ENCODE assay signal across 9 cellular contexts in genomic region chr1:117612517-117613248, GRCh38. TPM values are rescaled to one million over a fixed set of nuclear protein-coding genes. Genes with fewer than 3 reads are reported as not detected.
A peak's percentile ranks its signal among the peaks of the same experiment; 100 is the strongest.
DNase-seq lines count a peak whose midpoint lies in the region; ATAC-seq and TF ChIP-seq lines count a peak whose summit lies in the region.
"Had no signal": no experiment of that assay in that cellular context is flagged by ENCODE, and none has a peak within 500 bp of the region (broad histone marks: within the 10 kb centered on the region; RNA-seq: fewer than 3 reads in every experiment).

No MANE protein-coding gene starts in this region.

- peak overlapping the region; percentile 49 to 98 (median 79) for H3K4me3 Mint-ChIP-seq in CD4-positive, CD25-positive, alpha-beta regulatory T cell
- H3K4me3 Mint-ChIP-seq in progenitor cell of endocrine pancreas (ENCODE audit: low read depth) = no peak overlapping the region

- no peak for TF ChIP-seq CTCF in mammary epithelial cell (conservative IDR thresholded peaks at IDR 0.05 in 1 of 2, IDR thresholded peaks at IDR 0.05 in 1 of 2; ENCODE audit: extremely low read depth in 1 of 2, insufficient read depth in 1 of 2, low read depth in 1 of 2, low read length in 2 of 2)
- no peak for TF ChIP-seq CTCF in progenitor cell of endocrine pancreas (IDR thresholded peaks at IDR 0.05; ENCODE audit: unreplicated experiment)

- no peak overlapping the region for H3K4me2 ChIP-seq in mammary epithelial cell (ENCODE audit: insufficient read depth, low read depth, low read length)

- H3K36me3 ChIP-seq in CD4-positive, CD25-positive, alpha-beta regulatory T cell (ENCODE audit: control insufficient read depth, insufficient read depth, low read length) = peaks cover 39% of the 10 kb centered on the region
- no peaks in the 10 kb centered on the region for H3K36me3 ChIP-seq in mammary epithelial cell (ENCODE audit: insufficient read depth, low read length)
- no peaks in the 10 kb centered on the region for H3K36me3 ChIP-seq in mucosa of stomach (ENCODE audit: control insufficient read depth, insufficient read depth, low read length)
- H3K36me3 ChIP-seq: uterus had no signal

- no peak for DNase-seq in CD4-positive, CD25-positive, alpha-beta regulatory T cell
- DNase-seq in MV-4-11 (lab: John Stamatoyannopoulos, UW) (peak; percentile 80), mammary epithelial cell (peak; percentile 45), progenitor cell of endocrine pancreas (ENCODE audit: low spot score, unreplicated experiment) (no peak), dedifferentiated amniotic fluid mesenchymal stem cell (ENCODE audit: extremely low spot score) (no peak), DMS79 (lab: John Stamatoyannopoulos, UW) (no peak)

- intact Hi-C loops in mammary epithelial cell (cut with micrococcal nuclease) = no loop called here

- peak overlapping the region in 2 of 3 donors; percentile 63 to 89 for H3K27ac Mint-ChIP-seq in CD4-positive, CD25-positive, alpha-beta regulatory T cell
- no peak overlapping the region for H3K27ac Mint-ChIP-seq in progenitor cell of endocrine pancreas

- no peaks in the 10 kb centered on the region for H3K27me3 Mint-ChIP-seq in CD4-positive, CD25-positive, alpha-beta regulatory T cell
- H3K27me3 Mint-ChIP-seq in progenitor cell of endocrine pancreas = no peaks in the 10 kb centered on the region

- H3K4me1 Mint-ChIP-seq in CD4-positive, CD25-positive, alpha-beta regulatory T cell = peaks cover 49 to 98% (median 88%) of the 10 kb centered on the region in 4 donors
- H3K4me1 Mint-ChIP-seq in progenitor cell of endocrine pancreas (ENCODE audit: low read depth) = peaks cover 59% of the 10 kb centered on the region

- peaks cover 51% of the 10 kb centered on the region for H3K36me3 Mint-ChIP-seq in CD4-positive, CD25-positive, alpha-beta regulatory T cell
- H3K36me3 Mint-ChIP-seq in progenitor cell of endocrine pancreas (ENCODE audit: insufficient read depth) = peaks cover 6% of the 10 kb centered on the region

- H3K4me1 ChIP-seq in CD4-positive, CD25-positive, alpha-beta regulatory T cell (ENCODE audit: control insufficient read depth, insufficient read depth, low read length, poor library complexity, severe bottlenecking) = peaks cover 95% of the 10 kb centered on the region
- H3K4me1 ChIP-seq in mammary epithelial cell (ENCODE audit: insufficient read depth, low read length) = no peaks in the 10 kb centered on the region
- H3K4me1 ChIP-seq in mucosa of stomach (ENCODE audit: control insufficient read depth, insufficient read depth, low read length) = peaks cover 64% of the 10 kb centered on the region

- H4K20me1 ChIP-seq in mammary epithelial cell (ENCODE audit: insufficient read depth, low read length) = no peaks in the 10 kb centered on the region

- H3K27ac ChIP-seq in CD4-positive, CD25-positive, alpha-beta regulatory T cell (ENCODE audit: insufficient read depth, low read length, poor library complexity, severe bottlenecking) = peak overlapping the region; percentile 55
- no peak overlapping the region for H3K27ac ChIP-seq in mammary epithelial cell (ENCODE audit: insufficient read depth, low read depth, low read length)

- no TSS peak for BruUV-seq in mammary epithelial cell (replicated peaks; lab: Mats Ljungman, UMichigan)

- H3K9me3 Mint-ChIP-seq in CD4-positive, CD25-positive, alpha-beta regulatory T cell = peaks cover 0 to 2% (median 0%) of the 10 kb centered on the region in 7 donors
- no peaks in the 10 kb centered on the region for H3K9me3 Mint-ChIP-seq in progenitor cell of endocrine pancreas (ENCODE audit: low read depth)

- H3K4me3 ChIP-seq in CD4-positive, CD25-positive, alpha-beta regulatory T cell (ENCODE audit: low read depth, low read length) = peak overlapping the region; percentile 99
- H3K4me3 ChIP-seq in mammary epithelial cell (replicated peaks in 1 of 3; ENCODE audit: insufficient read depth in 1 of 3, low read depth in 2 of 3, low read length in 3 of 3) (no peak overlapping the region), mucosa of stomach (ENCODE audit: low read length) (peak overlapping the region; percentile 2)
- H3K4me3 ChIP-seq: uterus had no signal

- H3K9ac ChIP-seq in mammary epithelial cell (ENCODE audit: insufficient read depth, low read length) (no peak overlapping the region), mucosa of stomach (ENCODE audit: low read length) (peak overlapping the region; percentile 32)

- WGBS in mammary epithelial cell (ENCODE audit: low coverage, missing lambda C conversion rate) = 84% methylated on average over 7 of the region's 7 CpGs

- in situ Hi-C loops in mammary epithelial cell (cut with MboI; ENCODE audit: low sequenced_read_pairs in 2 of 2) = no loop called here

- no peaks in the 10 kb centered on the region for H3K9me3 ChIP-seq in CD4-positive, CD25-positive, alpha-beta regulatory T cell (ENCODE audit: control insufficient read depth in 2 of 2, low read length in 2 of 2)
- H3K9me3 ChIP-seq in mammary epithelial cell (replicated peaks; ENCODE audit: insufficient read depth, low read length) = no peaks in the 10 kb centered on the region
- no peaks in the 10 kb centered on the region for H3K9me3 ChIP-seq in mucosa of stomach (ENCODE audit: control insufficient read depth, low read length)
- H3K9me3 ChIP-seq: uterus had no signal

- CTCF ChIA-PET in mammary epithelial cell (lab: Charles Lee; ENCODE audit: low non-redundant PET) = interaction anchor here (0.5 kb wide), 1 partner anchor 446 kb away, joined by 4 read pairs; no protein-coding TSS in a partner anchor

- no peaks in the 10 kb centered on the region for H3K79me2 ChIP-seq in mammary epithelial cell (ENCODE audit: insufficient read depth, low read length)

- H2AFZ ChIP-seq in mammary epithelial cell (ENCODE audit: low read depth, low read length) = no peak overlapping the region

- ATAC-seq in CD4-positive, CD25-positive, alpha-beta regulatory T cell (ENCODE audit: low read depth in 2 of 2) = no peak
- no peak for ATAC-seq in HG03097 (IDR thresholded peaks at IDR 0.05; ENCODE audit: low FRiP score, unreplicated experiment)

- dilution Hi-C loops in mammary epithelial cell (cut with HindIII; ENCODE audit: low sequenced_read_pairs) = no loop called here

- H3K27me3 ChIP-seq in CD4-positive, CD25-positive, alpha-beta regulatory T cell (ENCODE audit: control insufficient read depth, insufficient read depth, low read length) = no peaks in the 10 kb centered on the region
- H3K27me3 ChIP-seq in mammary epithelial cell (ENCODE audit: insufficient read depth, low read length) (no peaks in the 10 kb centered on the region), mucosa of stomach (ENCODE audit: control insufficient read depth, insufficient read depth, low read length) (no peaks in the 10 kb centered on the region)
- H3K27me3 ChIP-seq: uterus had no signal

RNA-seq across cellular contexts. Expression of gene TENT5C, which starts 6.8 kb away (rescaled TPM):
- total RNA-seq in CD4-positive, CD25-positive, alpha-beta regulatory T cell = 324 TPM
- 10 to 100 TPM; 19.6 to 64.7 (median 33.0) TPM for polyA plus RNA-seq in CD4-positive, CD25-positive, alpha-beta regulatory T cell
- under 1 TPM; 0.17 to 0.35 TPM for total RNA-seq in mammary epithelial cell
- polyA plus RNA-seq in mammary epithelial cell = 0.11 TPM
- polyA minus RNA-seq in mammary epithelial cell = not detected
- total RNA-seq in progenitor cell of endocrine pancreas = 11.4 and 13.6 TPM in 2 replicates

Comparison
In these comparisons a context has a peak if more than half of its experiments do, and no peak if none do; other contexts are left out.
1. DNase-seq: peak in MV-4-11 (single experiment) and mammary epithelial cell (single experiment); none in CD4-positive, CD25-positive, alpha-beta regulatory T cell (0 of 3), progenitor cell of endocrine pancreas (single experiment), dedifferentiated amniotic fluid mesenchymal stem cell (single experiment) and DMS79 (single experiment).
2. H3K4me3 ChIP-seq: peak in CD4-positive, CD25-positive, alpha-beta regulatory T cell (single experiment) and mucosa of stomach (single experiment); none in mammary epithelial cell (0 of 3).
3. RNA of gene TENT5C, which starts 6.8 kb away (total RNA-seq): 324 TPM in CD4-positive, CD25-positive, alpha-beta regulatory T cell (single experiment); 11.4 to 13.6 TPM in progenitor cell of endocrine pancreas and 0.17 to 0.35 TPM in mammary epithelial cell; every median in the first group is over 10 times any median in the second.